22 cellular contexts compared by ENCODE assay signal in genomic region chr6:129084406-129084805, GRCh38.
"Had no signal": no experiment of that assay in that cellular context is flagged by ENCODE, and none has a peak within 500 bp of the region (broad histone marks: within the 10 kb centered on the region; RNA-seq: fewer than 3 reads in every experiment).

No MANE protein-coding gene starts in this region.

- FAIRE-seq: RCC 7860 had no signal

- H3K36me3 Mint-ChIP-seq: IgD-negative memory B cell, T-cell had no signal

- H3K27ac Mint-ChIP-seq: IgD-negative memory B cell, T-cell had no signal

- H3K4me2 ChIP-seq: SK-N-SH had no signal

- H3K4me1 Mint-ChIP-seq: IgD-negative memory B cell, T-cell had no signal

- H3K9ac ChIP-seq: SK-N-SH had no signal

- H3K4me3 Mint-ChIP-seq: IgD-negative memory B cell, T-cell had no signal

- DNase-seq: KBM-7, MV-4-11, NCI-H1048, NCI-H1105, NCI-H1417, NCI-H1436 treated with DMSO at 0.1 percent for 48 hours, NCI-H1694, NCI-H187 treated with DMSO at 0.1 percent for 48 hours, NCI-H2029 treated with DMSO at 0.1 percent for 48 hours, NCI-H2171 treated with DMSO at 0.1 percent for 48 hours, NCI-H345, NCI-H446 treated with DMSO at 0.1 percent for 48 hours, NCI-H510A treated with DMSO at 0.1 percent for 48 hours, NCI-H69, NCI-H774, RPMI8226, SHP77, SK-N-SH, SW 1271, T-cell had no signal

- ATAC-seq: T-cell had no signal

- H3K27me3 Mint-ChIP-seq: IgD-negative memory B cell, T-cell had no signal
